ENCODE assay signal across 8 cellular contexts in genomic region chr1:229341811-229342304, GRCh38. TPM values are rescaled to one million over a fixed set of nuclear protein-coding genes. Genes with fewer than 3 reads are reported as not detected.
DNase-seq lines count a peak whose midpoint lies in the region; ATAC-seq and TF ChIP-seq lines count a peak whose summit lies in the region.

No MANE protein-coding gene starts in this region.

- H3K27ac ChIP-seq in AG04450 (ENCODE audit: low read depth, low read length) (no peak overlapping the region), brain microvascular endothelial cell (peak overlapping the region; percentile 14)

- CTCF ChIA-PET in AG04450 (lab: Charles Lee), result no interaction called here

- H3K9me3 ChIP-seq in AG04450 (ENCODE audit: control insufficient read depth, insufficient read depth, low read length), result peaks cover 3% of the 10 kb centered on the region; the same call in 1 of the 2 replicates

- no peaks in the 10 kb centered on the region for H3K36me3 ChIP-seq in brain microvascular endothelial cell (replicated peaks)

- peak; percentile 20 for ATAC-seq in GM18861 (IDR thresholded peaks at IDR 0.05; ENCODE audit: unreplicated experiment)
- peak; percentile 21 for ATAC-seq in HG03064 (IDR thresholded peaks at IDR 0.05; ENCODE audit: low read depth, unreplicated experiment)
- peak; percentile 26 for ATAC-seq in left colon

- H3K4me3 ChIP-seq in AG04450 (ENCODE audit: low read depth, low read length) (peak overlapping the region; percentile 81), brain microvascular endothelial cell (ENCODE audit: low read depth, low read length) (peak overlapping the region; percentile 77)

- DNase-seq in AG04450 (ENCODE audit: low read depth, low spot score) (no peak), NCI-H69 (lab: John Stamatoyannopoulos, UW) (peak; percentile 86), brain microvascular endothelial cell (no peak), left colon (no peak), superior temporal gyrus (ENCODE audit: extremely low spot score) (peak; percentile 56)
- DNase-seq in activated CD4-positive, alpha-beta T cell treated with anti-CD3 and anti-CD28 coated beads for 1 hour, result no peak

- intact Hi-C loops in left colon (cut with DNase I, micrococcal nuclease), result no loop called here

- POLR2A ChIA-PET in AG04450 (lab: Yijun Ruan, JAX), result interaction anchor here (0.7 to 1.0 kb wide), 2 partner anchors 71 to 378 kb away, joined by 3 read pairs; partner anchors contain the start of gene RAB4A

- H3K27me3 ChIP-seq in AG04450 (ENCODE audit: control insufficient read depth, insufficient read depth, low read length), result no peaks in the 10 kb centered on the region
- no peaks in the 10 kb centered on the region for H3K27me3 ChIP-seq in brain microvascular endothelial cell (replicated peaks)

- TF ChIP-seq CTCF in AG04450 (IDR thresholded peaks at IDR 0.05; ENCODE audit: low read depth, low read length) (no peak), brain microvascular endothelial cell (IDR thresholded peaks at IDR 0.05; ENCODE audit: low read depth, low read length, missing control alignments) (no peak)

- in situ Hi-C loops in brain microvascular endothelial cell (cut with HindIII; ENCODE audit: low pct_ligation_motif_present, low sequenced_read_pairs), result no loop called here

RNA-seq across cellular contexts. Expression of gene CCSAP, which starts 1.0 kb away (rescaled TPM):
- polyA plus RNA-seq in AG04450 (2011; rRNA removed), result 3.2 and 4.3 TPM in 2 replicates
- polyA minus RNA-seq in AG04450 (2011; rRNA and poly(A)+ RNA removed), result 2.5 and 4.0 TPM in 2 replicates
- total RNA-seq in left colon, result 1 to 10 TPM; 2.1 to 2.7 TPM

Comparison
In these comparisons a context has a peak if more than half of its experiments do, and no peak if none do; other contexts are left out.
1. DNase-seq: peak in NCI-H69 (single experiment) and superior temporal gyrus (single experiment); none in AG04450 (single experiment), brain microvascular endothelial cell (single experiment), left colon (0 of 2) and activated CD4-positive, alpha-beta T cell treated with anti-CD3 and anti-CD28 coated beads for 1 hour (single experiment).
2. Peak in every context shown above with its lines, with median percentiles within 50 percentile points of each other: ATAC-seq.